Comparison of ENCODE assay signal across 27 cellular contexts in genomic region chr19:33689138-33689746, GRCh38.
"Had no signal": no experiment of that assay in that cellular context is flagged by ENCODE, and none has a peak within 500 bp of the region (broad histone marks: within the 10 kb centered on the region; RNA-seq: fewer than 3 reads in every experiment).

No MANE protein-coding gene starts in this region.

- H3K9me3 Mint-ChIP-seq: activated naive CD8-positive, alpha-beta T cell treated with anti-CD3 and anti-CD28 coated beads, Interleukin-2, amount 50 U/mL, for 24 hours; naive B cell; T-cell had no signal

- H3K4me3 ChIP-seq: body of pancreas, cardiac muscle cell, lower lobe of right lung, sigmoid colon, smooth muscle cell, thoracic aorta, upper lobe of left lung had no signal

- H3K27me3 ChIP-seq: upper lobe of left lung had no signal

- H3K4me3 Mint-ChIP-seq: activated CD8-positive, alpha-beta T cell treated with anti-CD3 and anti-CD28 coated beads, Interleukin-2, amount 10 ng/mL, durations not matched to agents 7 days and 5 days; activated naive CD8-positive, alpha-beta T cell treated with anti-CD3 and anti-CD28 coated beads, Interleukin-2, amount 50 U/mL, for 24 hours; naive B cell; T-cell had no signal

- ATAC-seq: activated CD8-positive, alpha-beta T cell treated with anti-CD3 and anti-CD28 coated beads, Interleukin-2, amount 10 ng/mL, durations not matched to agents 7 days and 5 days; activated naive CD8-positive, alpha-beta T cell treated with anti-CD3 and anti-CD28 coated beads, Interleukin-2, amount 50 U/mL, for 24 hours; body of pancreas; foreskin keratinocyte; T-cell had no signal

- H3K27ac ChIP-seq: body of pancreas, cardiac muscle cell, foreskin keratinocyte, lower lobe of right lung, sigmoid colon, thoracic aorta, upper lobe of left lung had no signal

- H3K4me1 ChIP-seq: foreskin keratinocyte, lower lobe of right lung, sigmoid colon, upper lobe of left lung had no signal

- H3K36me3 ChIP-seq: cardiac muscle cell, lower lobe of right lung, sigmoid colon, thoracic aorta, upper lobe of left lung had no signal

- DNase-seq: activated CD4-positive, alpha-beta T cell treated with anti-CD3 and anti-CD28 coated beads, Interleukin-2, amount 50 U/mL, for 1 hour; activated CD4-positive, CD25-positive, alpha-beta regulatory T cell treated with anti-CD3 and anti-CD28 coated beads, Interleukin-2, amount 50 U/mL, for 72 hours; activated CD8-positive, alpha-beta T cell treated with anti-CD3 and anti-CD28 coated beads, Interleukin-2, amount 10 ng/mL, durations not matched to agents 7 days and 5 days; activated naive CD4-positive, alpha-beta T cell treated with anti-CD3 and anti-CD28 coated beads, Interleukin-2, amount 50 U/mL, for 16 hours; activated naive CD8-positive, alpha-beta T cell treated with anti-CD3 and anti-CD28 coated beads, Interleukin-2, amount 50 U/mL, for 24 hours; activated T-cell treated with anti-CD3 and anti-CD28 coated beads, Interleukin-2, amount 50 U/mL, for 48 hours; anterior cingulate cortex; body of pancreas; effector CD4-positive, alpha-beta T cell; foreskin keratinocyte; hypothalamus; lower lobe of right lung; mesendoderm; naive B cell; occipital lobe; retina; sigmoid colon; stimulated activated CD4-positive, alpha-beta T cell treated with anti-CD3 and anti-CD28 coated beads, Interleukin-2, amount 100 ng/mL, for 48 hours; stimulated activated CD8-positive, alpha-beta memory T cell treated with anti-CD3 and anti-CD28 coated beads, Interleukin-4, amount 100 ng/mL, for 48 hours; stimulated activated naive CD4-positive, alpha-beta T cell; T-cell; WERI-Rb-1 had no signal

- H3K36me3 Mint-ChIP-seq: naive B cell, T-cell had no signal

- H3K4me2 ChIP-seq: smooth muscle cell had no signal

- H3K27ac Mint-ChIP-seq: activated CD8-positive, alpha-beta T cell treated with anti-CD3 and anti-CD28 coated beads, Interleukin-2, amount 10 ng/mL, durations not matched to agents 7 days and 5 days; activated naive CD8-positive, alpha-beta T cell treated with anti-CD3 and anti-CD28 coated beads, Interleukin-2, amount 50 U/mL, for 24 hours; naive B cell; progenitor cell of endocrine pancreas; T-cell had no signal

- H3K9me3 ChIP-seq: body of pancreas, lower lobe of right lung, sigmoid colon, thoracic aorta, upper lobe of left lung had no signal

- H3K4me1 Mint-ChIP-seq: activated naive CD8-positive, alpha-beta T cell treated with anti-CD3 and anti-CD28 coated beads, Interleukin-2, amount 50 U/mL, for 24 hours; naive B cell; T-cell had no signal
